ENCODE assay signal across 1 cellular context in genomic region chr6:36147294-36147693, GRCh38.
TF ChIP-seq lines count a peak whose summit lies in the region.

No MANE protein-coding gene starts in this region.

TF ChIP-seq in HepG2, 621 proteins besides CTCF, POLR2A, EP300 and RAD21:
- TF ChIP-seq ZFP1 (CRISPR knock-in tag; IDR thresholded peaks at IDR 0.05) (peak; percentile 58; the same call in 1 of the 2 replicates), ZFYVE20 (CRISPR knock-in tag; IDR thresholded peaks at IDR 0.05; ENCODE audit: borderline replicate concordance, low read depth) (no peak), HNF4A (CRISPR knock-in tag; IDR thresholded peaks at IDR 0.05) (peak; percentile 58; the same call in 1 of the 2 replicates), ZNF687 (CRISPR knock-in tag; IDR thresholded peaks at IDR 0.05) (peak; percentile 15; the same call in 1 of the 2 replicates), ZNF484 (CRISPR knock-in tag; IDR thresholded peaks at IDR 0.05; ENCODE audit: borderline replicate concordance, low read depth) (no peak)
